In genomic region chr11:75399344-75400109, GRCh38 we compare ENCODE assay signal across 8 cellular contexts. TPM values are rescaled to one million over a fixed set of nuclear protein-coding genes. Genes with fewer than 3 reads are reported as not detected.
DNase-seq lines count a peak whose midpoint lies in the region; ATAC-seq and TF ChIP-seq lines count a peak whose summit lies in the region.

RPS3 (plus strand) TSS chr11:75399518; CDS start chr11:75399548, 30 bp downstream.

- H3K4me3 Mint-ChIP-seq in HFFc6: peak within 1 kb of the TSS; percentile 96

- no peaks in the 10 kb centered on the region for H3K36me3 ChIP-seq in ovary
- peaks cover 30 to 32% of the 10 kb centered on the region in 2 donors for H3K36me3 ChIP-seq in thyroid gland

- H3K4me3 ChIP-seq in ovary: peak within 1 kb of the TSS; percentile 74
- H3K4me3 ChIP-seq in thyroid gland (replicated peaks in 1 of 3): peak within 1 kb of the TSS; percentile 45 to 49 (median 46)

- POLR2A ChIA-PET in GM10248 (lab: Yijun Ruan, JAX): interaction anchor here (0.5 to 2.1 kb wide), 5 partner anchors 12 to 163 kb away, joined by 3 to 7 read pairs (median 3); partner anchors contain the start of genes GDPD5 and SERPINH1

- intact Hi-C loops in head of caudate nucleus (cut with DNase I): no loop called here
- intact Hi-C loops in ovary (cut with DNase I): loop anchor here in 2 of 4 donors (5.0 kb wide), 2 partner anchors 128 to 133 kb away; partner anchors contain the start of gene GDPD5 (in 1 of the 2)
- intact Hi-C loops in thyroid gland (cut with DNase I): loop anchor here (5.0 kb wide), 1 partner anchor 128 kb away; the partner anchor contains the start of gene GDPD5

- H3K27ac ChIP-seq in ovary: peak within 1 kb of the TSS; percentile 54 to 76
- peak within 1 kb of the TSS; percentile 81 to 93 (median 93) for H3K27ac ChIP-seq in thyroid gland

- H3K27me3 ChIP-seq in ovary: no peaks in the 10 kb centered on the region
- H3K27me3 ChIP-seq in thyroid gland: no peaks in the 10 kb centered on the region

- WGBS in ovary, 3 donors: 0% methylated on average over 33 to 53 of the region's 53 CpGs
- 0% methylated on average over 50 to 52 of the region's 53 CpGs for WGBS in thyroid gland, 2 donors

- H3K9me3 Mint-ChIP-seq in HFFc6: no peaks in the 10 kb centered on the region
- H3K9me3 Mint-ChIP-seq in activated naive CD4-positive, alpha-beta T cell treated with anti-CD3 and anti-CD28 coated beads, Interleukin-2, amount 50 U/mL, for 72 hours: no peaks in the 10 kb centered on the region

- no peak for TF ChIP-seq EP300 in ovary (IDR thresholded peaks at IDR 0.05)

- peak within 1 kb of the TSS; percentile 97 for H3K27ac Mint-ChIP-seq in HFFc6
- peak within 1 kb of the TSS; percentile 99 to 100 for H3K27ac Mint-ChIP-seq in activated naive CD4-positive, alpha-beta T cell treated with anti-CD3 and anti-CD28 coated beads, Interleukin-2, amount 50 U/mL, for 72 hours

- H3K27me3 Mint-ChIP-seq in HFFc6 (ENCODE audit: insufficient read depth): peaks cover 17% of the 10 kb centered on the region

- DNase-seq in GM10248 (ENCODE audit: extremely low spot score): peak; percentile 93
- peak; percentile 85 for DNase-seq in HFFc6
- peak; percentile 81 for DNase-seq in NCI-H1048 (lab: John Stamatoyannopoulos, UW)
- DNase-seq in SKM-1 (lab: John Stamatoyannopoulos, UW; ENCODE audit: unreplicated experiment): peak; percentile 90
- peak; percentile 89 to 91 for DNase-seq in activated naive CD4-positive, alpha-beta T cell treated with anti-CD3 and anti-CD28 coated beads, Interleukin-2, amount 50 U/mL, for 72 hours (ENCODE audit: low spot score in 2 of 2)
- peak; percentile 88 to 97 (median 94) for DNase-seq in head of caudate nucleus
- DNase-seq in ovary: peak; percentile 90 to 93 (median 90)
- DNase-seq in thyroid gland: peak; percentile 93 to 94

- H3K4me1 Mint-ChIP-seq in HFFc6 (ENCODE audit: low read depth): peaks cover 44% of the 10 kb centered on the region

- H3K9me3 ChIP-seq in ovary (no peaks in the 10 kb centered on the region), thyroid gland (no peaks in the 10 kb centered on the region)

- peaks cover 4% of the 10 kb centered on the region for H3K4me1 ChIP-seq in ovary (ENCODE audit: insufficient read depth)
- H3K4me1 ChIP-seq in thyroid gland: peaks cover 8 to 23% of the 10 kb centered on the region in 2 donors

- peaks cover 50% of the 10 kb centered on the region for H3K36me3 Mint-ChIP-seq in HFFc6 (ENCODE audit: low read depth)
- peaks cover 55% of the 10 kb centered on the region in 2 donors for H3K36me3 Mint-ChIP-seq in activated naive CD4-positive, alpha-beta T cell treated with anti-CD3 and anti-CD28 coated beads, Interleukin-2, amount 50 U/mL, for 72 hours

- peak; percentile 97 for ATAC-seq in activated naive CD4-positive, alpha-beta T cell treated with anti-CD3 and anti-CD28 coated beads, Interleukin-2, amount 50 U/mL, for 72 hours

- peak; percentile 13 for TF ChIP-seq CTCF in GM10248 (IDR thresholded peaks at IDR 0.05; ENCODE audit: control extremely low read depth, extremely low read depth, low read depth, missing control alignments)
- peak; percentile 53 for TF ChIP-seq CTCF in HFFc6 (IDR thresholded peaks at IDR 0.05)
- peak in 1 of 3 donors; percentile 27 for TF ChIP-seq CTCF in ovary (IDR thresholded peaks at IDR 0.05)
- peak in 1 of 6 experiments; percentile 21 for TF ChIP-seq CTCF in thyroid gland (IDR thresholded peaks at IDR 0.05)

- TF ChIP-seq POLR2A in ovary (IDR thresholded peaks at IDR 0.05): peak; percentile 88
- TF ChIP-seq POLR2A in thyroid gland (IDR thresholded peaks at IDR 0.05): peak in 1 of 2 donors; percentile 94

- CTCF ChIA-PET in GM10248 (lab: Yijun Ruan, JAX): interaction anchor here (1.2 to 3.9 kb wide), 6 partner anchors 9 to 120 kb away, joined by 4 to 17 read pairs (median 6); no protein-coding TSS in a partner anchor

RNA-seq across cellular contexts. Expression of gene RPS3, which starts in this region (rescaled TPM):
- total RNA-seq in HFFc6 (2021; fragmentation: NEBNext Ultra II Directional; extraction: Animal tissue kit (Norgen Biotek cat#: 25700)): 1,000 to 10,000 TPM; 1,897 to 2,167 (median 1,932) TPM
- total RNA-seq in activated naive CD4-positive, alpha-beta T cell treated with anti-CD3 and anti-CD28 coated beads, Interleukin-2, amount 50 U/mL, for 72 hours: 1,000 to 10,000 TPM; 4,688 to 5,066 TPM
- 1,000 to 10,000 TPM; 4,127 to 7,276 (median 5,342) TPM for total RNA-seq in ovary
- 1,000 to 10,000 TPM; 3,268 to 7,073 TPM for polyA plus RNA-seq in ovary
- total RNA-seq in thyroid gland: 1,000 to 10,000 TPM; 1,039 to 1,811 (median 1,104) TPM

Comparison
In these comparisons a context has a peak if more than half of its experiments do, and no peak if none do; other contexts are left out.
1. Peak in every context shown above with its lines: DNase-seq, ATAC-seq, H3K4me3 ChIP-seq and H3K27ac ChIP-seq.